24 cellular contexts compared by ENCODE assay signal in the genomic region with DNA sequence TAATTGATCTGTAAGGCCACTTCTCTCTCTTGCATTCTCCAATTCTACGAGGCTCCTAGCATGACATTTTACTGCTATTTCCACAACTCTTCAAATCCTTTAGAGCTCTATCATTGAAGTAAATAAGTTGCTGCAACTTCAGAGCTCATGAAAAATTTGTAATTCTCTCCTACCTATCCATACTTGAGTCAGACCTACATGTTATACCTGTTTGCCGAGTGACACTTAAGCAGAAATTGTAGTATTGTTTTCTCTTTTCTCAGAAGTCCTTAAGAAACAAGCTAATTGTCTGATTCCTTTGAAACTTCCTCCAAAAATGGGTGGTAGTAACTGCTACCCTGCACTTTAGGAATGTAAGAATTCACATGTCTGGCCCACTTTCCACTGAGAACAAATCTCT. TPM values are rescaled to one million over a fixed set of nuclear protein-coding genes. Genes with fewer than 3 reads are reported as not detected.
DNase-seq lines count a peak whose midpoint lies in the region; ATAC-seq, FAIRE-seq and TF ChIP-seq lines count a peak whose summit lies in the region.
"Had no signal": no experiment of that assay in that cellular context is flagged by ENCODE, and none has a peak within 500 bp of the region (broad histone marks: within the 10 kb centered on the region; RNA-seq: fewer than 3 reads in every experiment).

No MANE protein-coding gene starts in this region.

- H3K36me3 Mint-ChIP-seq in activated T-cell treated with anti-CD3 and anti-CD28 coated beads, Interleukin-2, amount 50 U/mL, for 72 hours (ENCODE audit: insufficient read depth in 2 of 2) = peaks cover 19 to 58% of the 10 kb centered on the region in 2 donors
- peaks cover 98% of the 10 kb centered on the region for H3K36me3 Mint-ChIP-seq in stimulated activated effector memory CD8-positive, alpha-beta T cell treated with anti-CD3 and anti-CD28 coated beads, Interleukin-12 subunit alpha, Interleukin-12 subunit beta, amount 100 ng/mL, for 72 hours

- CTCF ChIA-PET in Panc1 (lab: Charles Lee) = no interaction called here

- DNase-seq in activated T-cell treated with anti-CD3 and anti-CD28 coated beads, Interleukin-2, amount 50 U/mL, for 72 hours = no peak
- no peak for DNase-seq in activated T-cell treated with anti-CD3 and anti-CD28 coated beads, Interleukin-2, amount 50 U/mL, for 1 hour
- DNase-seq in Panc1 (ENCODE audit: low read depth, low spot score) (no peak), bronchial epithelial cell (ENCODE audit: low read depth) (peak; percentile 49), NCI-H2171 (lab: John Stamatoyannopoulos, UW) (no peak)
- DNase-seq in stimulated activated effector memory CD8-positive, alpha-beta T cell treated with anti-CD3 and anti-CD28 coated beads, Interleukin-12 subunit alpha, Interleukin-12 subunit beta, amount 100 ng/mL, for 72 hours (ENCODE audit: low spot score in 2 of 2) = no peak
- DNase-seq: activated CD8-positive, alpha-beta memory T cell treated with anti-CD3 and anti-CD28 coated beads for 24 hours; DMS 273 treated with DMSO at 0.1 percent for 48 hours; H7; midbrain; NCI-H146; NCI-H526 treated with DMSO at 0.1 percent for 48 hours; ovary; SK-N-SH; stimulated activated CD4-positive, alpha-beta T cell treated with anti-CD3 and anti-CD28 coated beads, Interleukin-15, amount 100 ng/mL, for 24 hours; upper lobe of left lung had no signal

- POLR2A ChIA-PET in Panc1 (lab: Charles Lee) = interaction anchor here (0.6 kb wide), 1 partner anchor 97 kb away, joined by 3 read pairs; no protein-coding TSS in a partner anchor

- no peaks in the 10 kb centered on the region for H3K9me3 ChIP-seq in Panc1 (ENCODE audit: control insufficient read depth, insufficient read depth, low read depth, low read length)
- H3K9me3 ChIP-seq: BLaER1, ovary, SK-N-SH, upper lobe of left lung had no signal

- in situ Hi-C loops in Panc1 (cut with HindIII; ENCODE audit: low pct_unique_long_range_greater_than_20kb, low sequenced_read_pairs) = no loop called here

- no peak for FAIRE-seq in bronchial epithelial cell (lab: Jason Lieb, UNC)

- peaks cover 51% of the 10 kb centered on the region for H3K4me1 Mint-ChIP-seq in activated T-cell treated with anti-CD3 and anti-CD28 coated beads, Interleukin-2, amount 50 U/mL, for 72 hours (ENCODE audit: low read depth)
- H3K4me1 Mint-ChIP-seq in stimulated activated effector memory CD8-positive, alpha-beta T cell treated with anti-CD3 and anti-CD28 coated beads, Interleukin-12 subunit alpha, Interleukin-12 subunit beta, amount 100 ng/mL, for 72 hours = peaks cover 62% of the 10 kb centered on the region

- peak overlapping the region in 1 of 2 donors; percentile 22 for H3K4me3 Mint-ChIP-seq in activated T-cell treated with anti-CD3 and anti-CD28 coated beads, Interleukin-2, amount 50 U/mL, for 72 hours
- no peak overlapping the region for H3K4me3 Mint-ChIP-seq in stimulated activated effector memory CD8-positive, alpha-beta T cell treated with anti-CD3 and anti-CD28 coated beads, Interleukin-12 subunit alpha, Interleukin-12 subunit beta, amount 100 ng/mL, for 72 hours
- H3K4me3 Mint-ChIP-seq: dendritic cell treated with granulocyte-macrophage colony-stimulating factor and Interleukin-4, amounts not matched to agents 40 ng/mL and 50 ng/mL, for 4 days; natural killer cell treated with Interleukin-12 subunit alpha and Interleukin-12 subunit beta and Interleukin-15 and Interleukin-18, amount 100 ng/mL, for 72 hours had no signal

- peak overlapping the region; percentile 91 for H3K27ac ChIP-seq in Panc1 (ENCODE audit: low read length)
- H3K27ac ChIP-seq: BLaER1, ovary had no signal

- TF ChIP-seq CTCF in Panc1 (IDR thresholded peaks at IDR 0.05) = no peak
- TF ChIP-seq CTCF in bronchial epithelial cell (IDR thresholded peaks at IDR 0.05; ENCODE audit: insufficient read depth, low read length, severe bottlenecking) = no peak

- H3K4me1 ChIP-seq in Panc1 (ENCODE audit: control insufficient read depth, insufficient read depth, low read length) = peaks cover 33% of the 10 kb centered on the region

- H3K27me3 Mint-ChIP-seq in activated T-cell treated with anti-CD3 and anti-CD28 coated beads, Interleukin-2, amount 50 U/mL, for 72 hours (ENCODE audit: low read depth) = no peaks in the 10 kb centered on the region
- H3K27me3 Mint-ChIP-seq: dendritic cell treated with granulocyte-macrophage colony-stimulating factor and Interleukin-4, amounts not matched to agents 40 ng/mL and 50 ng/mL, for 4 days; natural killer cell treated with Interleukin-12 subunit alpha and Interleukin-12 subunit beta and Interleukin-15 and Interleukin-18, amount 100 ng/mL, for 72 hours had no signal

- H3K27me3 ChIP-seq in Panc1 (ENCODE audit: control insufficient read depth, insufficient read depth, low read length) (no peaks in the 10 kb centered on the region), bronchial epithelial cell (ENCODE audit: control insufficient read depth, insufficient read depth, low read length) (no peaks in the 10 kb centered on the region)
- H3K27me3 ChIP-seq: BLaER1, cardiac muscle cell, ovary, upper lobe of left lung had no signal

- ATAC-seq in activated T-cell treated with anti-CD3 and anti-CD28 coated beads, Interleukin-2, amount 50 U/mL, for 72 hours (replicated peaks in 1 of 2) = no peak
- no peak for ATAC-seq in Panc1
- ATAC-seq in stimulated activated effector memory CD8-positive, alpha-beta T cell treated with anti-CD3 and anti-CD28 coated beads, Interleukin-12 subunit alpha, Interleukin-12 subunit beta, amount 100 ng/mL, for 72 hours = no peak
- ATAC-seq in GM19328 (IDR thresholded peaks at IDR 0.05; ENCODE audit: unreplicated experiment) = no peak
- ATAC-seq in HG03442 (IDR thresholded peaks at IDR 0.05; ENCODE audit: unreplicated experiment) = no peak
- ATAC-seq: natural killer cell treated with Interleukin-12 subunit alpha and Interleukin-12 subunit beta and Interleukin-15 and Interleukin-18, amount 100 ng/mL, for 72 hours; sciatic nerve had no signal

- no peak overlapping the region for H3K4me3 ChIP-seq in Panc1 (ENCODE audit: low read depth in 2 of 2, low read length in 2 of 2)
- no peak overlapping the region for H3K4me3 ChIP-seq in bronchial epithelial cell (ENCODE audit: low read depth, low read length)
- H3K4me3 ChIP-seq: BLaER1, cardiac muscle cell, ovary, upper lobe of left lung had no signal

- BruUV-seq in Panc1 (replicated peaks; lab: Mats Ljungman, UMichigan) = no TSS peak

- no peaks in the 10 kb centered on the region for H3K36me3 ChIP-seq in Panc1 (ENCODE audit: control insufficient read depth, insufficient read depth, low read length)
- no peaks in the 10 kb centered on the region for H3K36me3 ChIP-seq in bronchial epithelial cell (ENCODE audit: control insufficient read depth, insufficient read depth, low read length)
- H3K36me3 ChIP-seq: cardiac muscle cell, ovary had no signal

- no peaks in the 10 kb centered on the region for H3K9me3 Mint-ChIP-seq in activated T-cell treated with anti-CD3 and anti-CD28 coated beads, Interleukin-2, amount 50 U/mL, for 72 hours
- no peaks in the 10 kb centered on the region for H3K9me3 Mint-ChIP-seq in stimulated activated effector memory CD8-positive, alpha-beta T cell treated with anti-CD3 and anti-CD28 coated beads, Interleukin-12 subunit alpha, Interleukin-12 subunit beta, amount 100 ng/mL, for 72 hours
- H3K9me3 Mint-ChIP-seq: dendritic cell treated with granulocyte-macrophage colony-stimulating factor and Interleukin-4, amounts not matched to agents 40 ng/mL and 50 ng/mL, for 4 days; natural killer cell treated with Interleukin-12 subunit alpha and Interleukin-12 subunit beta and Interleukin-15 and Interleukin-18, amount 100 ng/mL, for 72 hours; T-helper 2 cell treated with Interferon-gamma antibody and Interleukin-4, amounts not matched to agents 5 μg/mL and 100 μg/mL, for 36 hours had no signal

- peak overlapping the region; percentile 56 for H3K27ac Mint-ChIP-seq in activated T-cell treated with anti-CD3 and anti-CD28 coated beads, Interleukin-2, amount 50 U/mL, for 72 hours
- H3K27ac Mint-ChIP-seq in stimulated activated effector memory CD8-positive, alpha-beta T cell treated with anti-CD3 and anti-CD28 coated beads, Interleukin-12 subunit alpha, Interleukin-12 subunit beta, amount 100 ng/mL, for 72 hours = peak overlapping the region; percentile 91
- H3K27ac Mint-ChIP-seq: dendritic cell treated with granulocyte-macrophage colony-stimulating factor and Interleukin-4, amounts not matched to agents 40 ng/mL and 50 ng/mL, for 4 days had no signal

- intact Hi-C loops in Panc1 (cut with micrococcal nuclease; ENCODE audit: unreplicated experiment) = no loop called here

RNA-seq across cellular contexts. Expression of a gene that starts 26.1 kb away (rescaled TPM):
- 100 to 1,000 TPM in 1 of 2 donors, 10 to 100 TPM in 1; 97.8 to 114 TPM for total RNA-seq in activated T-cell treated with anti-CD3 and anti-CD28 coated beads, Interleukin-2, amount 50 U/mL, for 72 hours
- total RNA-seq in Panc1 (2021; ENCODE audit: unreplicated experiment) = 20.5 TPM
- polyA plus RNA-seq in Panc1 (2012; ENCODE audit: insufficient read length) = 23.3 TPM
- 1.6 and 2.0 TPM in 2 replicates for total RNA-seq in bronchial epithelial cell

RNA-seq across cellular contexts. Expression of a gene that starts 59.2 kb away (rescaled TPM):
- total RNA-seq in activated T-cell treated with anti-CD3 and anti-CD28 coated beads, Interleukin-2, amount 50 U/mL, for 72 hours = 100 to 1,000 TPM; 258 to 264 TPM
- total RNA-seq in Panc1 (2021; ENCODE audit: unreplicated experiment) (220 TPM), bronchial epithelial cell (115 and 120 TPM in 2 replicates)
- polyA plus RNA-seq in Panc1 (2012; ENCODE audit: insufficient read length) = 236 TPM
